ENCODE assay signal across 19 cellular contexts in the genomic region with DNA sequence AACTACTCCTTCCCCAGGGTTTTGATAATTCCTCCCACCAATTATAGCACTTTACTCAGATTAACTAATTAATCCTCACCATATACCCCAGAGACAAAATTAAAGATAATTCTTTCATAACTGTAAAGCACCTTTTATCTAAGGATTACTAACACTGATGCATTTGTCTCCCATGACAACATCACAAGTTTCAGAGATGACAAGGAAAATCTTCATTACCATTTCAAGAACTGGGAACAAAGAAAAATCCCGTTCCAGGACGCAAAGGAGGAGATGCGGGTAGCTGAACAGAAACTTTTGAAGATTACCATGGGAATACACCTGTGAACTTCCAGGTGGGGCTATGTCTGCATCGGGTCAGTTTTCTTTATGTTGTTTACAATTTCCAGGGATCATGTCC.
"Had no signal": no experiment of that assay in that cellular context is flagged by ENCODE, and none has a peak within 500 bp of the region (broad histone marks: within the 10 kb centered on the region; RNA-seq: fewer than 3 reads in every experiment).

No MANE protein-coding gene starts in this region.

- FAIRE-seq: frontal cortex, urothelium cell line had no signal

- H3K4me3 Mint-ChIP-seq: memory B cell; natural killer cell; neural crest cell; stimulated activated memory B cell treated with anti-CD40 and anti-IgM and Interleukin-4, amounts not matched to agents 10 μg/mL and 1 μg/mL and 100 μg/mL, for 72 hours had no signal

- H3K36me3 Mint-ChIP-seq: memory B cell; natural killer cell; stimulated activated memory B cell treated with anti-CD40 and anti-IgM and Interleukin-4, amounts not matched to agents 10 μg/mL and 1 μg/mL and 100 μg/mL, for 72 hours had no signal

- H3K9me3 Mint-ChIP-seq: natural killer cell, neural crest cell had no signal

- H3K27ac ChIP-seq: prostate gland, right atrium auricular region, sigmoid colon, thoracic aorta, tibial nerve, upper lobe of left lung had no signal

- H3K4me1 Mint-ChIP-seq: memory B cell; stimulated activated memory B cell treated with anti-CD40 and anti-IgM and Interleukin-4, amounts not matched to agents 10 μg/mL and 1 μg/mL and 100 μg/mL, for 72 hours had no signal

- H3K4me1 ChIP-seq: prostate gland, sigmoid colon had no signal

- H3K4me3 ChIP-seq: lung, prostate gland, right atrium auricular region, sigmoid colon, thoracic aorta, tibial nerve, upper lobe of left lung had no signal

- H3K27me3 ChIP-seq: right atrium auricular region, tibial nerve, upper lobe of left lung had no signal

- DNase-seq: cortex of kidney; hypothalamus; left ventricle myocardium superior; natural killer cell; sigmoid colon; stimulated activated CD4-positive, alpha-beta T cell treated with anti-CD3 and anti-CD28 coated beads, Interleukin-4, amount 100 ng/mL, for 4 hours; stimulated activated naive CD8-positive, alpha-beta T cell treated with anti-CD3 and anti-CD28 coated beads, Interleukin-15, Interleukin-2, amounts not matched to agents 100 U/mL and 50 U/mL, for 24 hours; substantia nigra; upper lobe of left lung had no signal

- H3K9me3 ChIP-seq: prostate gland, right atrium auricular region, thoracic aorta, tibial nerve, upper lobe of left lung had no signal

- H3K27ac Mint-ChIP-seq: memory B cell; natural killer cell; stimulated activated memory B cell treated with anti-CD40 and anti-IgM and Interleukin-4, amounts not matched to agents 10 μg/mL and 1 μg/mL and 100 μg/mL, for 72 hours had no signal

- H3K36me3 ChIP-seq: prostate gland, right atrium auricular region, sigmoid colon, thoracic aorta, tibial nerve, upper lobe of left lung had no signal
